In genomic region chr20:3545401-3545925, GRCh38 we compare ENCODE assay signal across 27 cellular contexts.
"Had no signal": no experiment of that assay in that cellular context is flagged by ENCODE, and none has a peak within 500 bp of the region (broad histone marks: within the 10 kb centered on the region; RNA-seq: fewer than 3 reads in every experiment).

No MANE protein-coding gene starts in this region.

- ATAC-seq: activated T-cell treated with anti-CD3 and anti-CD28 coated beads, Interleukin-2, amount 50 U/mL, for 72 hours; gastroesophageal sphincter; left cardiac atrium; naive thymus-derived CD4-positive, alpha-beta T cell; stimulated activated naive B cell treated with anti-CD40 and anti-IgM and Interleukin-4, amounts not matched to agents 10 μg/mL and 1 μg/mL and 100 μg/mL, for 72 hours; upper lobe of right lung had no signal

- H3K9me3 Mint-ChIP-seq: activated T-cell treated with anti-CD3 and anti-CD28 coated beads, Interleukin-2, amount 50 U/mL, for 72 hours; brain; naive thymus-derived CD4-positive, alpha-beta T cell; stimulated activated naive B cell treated with anti-CD40 and anti-IgM and Interleukin-4, amounts not matched to agents 10 μg/mL and 1 μg/mL and 100 μg/mL, for 72 hours; T-helper 1 cell treated with Interleukin-12 subunit alpha and Interleukin-12 subunit beta and Interleukin-4 antibody, amounts not matched to agents 30 μg/mL and 1 μg/mL, for 36 hours had no signal

- H3K4me3 Mint-ChIP-seq: activated naive CD8-positive, alpha-beta T cell; activated T-cell treated with anti-CD3 and anti-CD28 coated beads, Interleukin-2, amount 50 U/mL, for 72 hours; brain; naive thymus-derived CD4-positive, alpha-beta T cell; stimulated activated naive B cell treated with anti-CD40 and anti-IgM and Interleukin-4, amounts not matched to agents 10 μg/mL and 1 μg/mL and 100 μg/mL, for 72 hours; T-helper 1 cell treated with Interleukin-12 subunit alpha and Interleukin-12 subunit beta and Interleukin-4 antibody, amounts not matched to agents 30 μg/mL and 1 μg/mL, for 36 hours had no signal

- DNase-seq: activated CD4-positive, alpha-beta T cell treated with anti-CD3 and anti-CD28 coated beads for 4 hours; activated CD4-positive, alpha-beta T cell treated with anti-CD3 and anti-CD28 coated beads, Interleukin-2, amount 50 U/mL, for 4 hours; activated naive CD4-positive, alpha-beta T cell; activated T-cell treated with anti-CD3 and anti-CD28 coated beads for 4 hours; activated T-cell treated with anti-CD3 and anti-CD28 coated beads, Interleukin-2, amount 50 U/mL, for 72 hours; anterior cingulate cortex; caudate nucleus; islet precursor cell; left cardiac atrium; midbrain; naive thymus-derived CD4-positive, alpha-beta T cell; nucleus accumbens; stimulated activated CD4-positive, alpha-beta T cell treated with anti-CD3 and anti-CD28 coated beads, Interleukin-15, amount 100 ng/mL, for 24 hours; stimulated activated CD4-positive, alpha-beta T cell treated with anti-CD3 and anti-CD28 coated beads, Interleukin-2, amount 100 ng/mL, for 24 hours; stimulated activated naive B cell treated with anti-CD40 and anti-IgM and Interleukin-4, amounts not matched to agents 10 μg/mL and 1 μg/mL and 100 μg/mL, for 72 hours; stomach; T-helper 9 cell; tibial artery; upper lobe of right lung had no signal

- H3K4me1 ChIP-seq: gastroesophageal sphincter, parathyroid adenoma, right atrium auricular region, tibial artery, upper lobe of right lung had no signal

- H3K27me3 ChIP-seq: gastroesophageal sphincter, hepatocyte, right atrium auricular region, stomach, tibial artery, upper lobe of right lung had no signal

- H3K27me3 Mint-ChIP-seq: activated naive CD8-positive, alpha-beta T cell; brain; naive thymus-derived CD4-positive, alpha-beta T cell; stimulated activated naive B cell treated with anti-CD40 and anti-IgM and Interleukin-4, amounts not matched to agents 10 μg/mL and 1 μg/mL and 100 μg/mL, for 72 hours had no signal

- H3K27ac Mint-ChIP-seq: activated naive CD8-positive, alpha-beta T cell; activated T-cell treated with anti-CD3 and anti-CD28 coated beads, Interleukin-2, amount 50 U/mL, for 72 hours; naive thymus-derived CD4-positive, alpha-beta T cell; stimulated activated naive B cell treated with anti-CD40 and anti-IgM and Interleukin-4, amounts not matched to agents 10 μg/mL and 1 μg/mL and 100 μg/mL, for 72 hours; T-helper 1 cell treated with Interleukin-12 subunit alpha and Interleukin-12 subunit beta and Interleukin-4 antibody, amounts not matched to agents 30 μg/mL and 1 μg/mL, for 36 hours had no signal

- H3K4me1 Mint-ChIP-seq: brain; stimulated activated naive B cell treated with anti-CD40 and anti-IgM and Interleukin-4, amounts not matched to agents 10 μg/mL and 1 μg/mL and 100 μg/mL, for 72 hours had no signal

- H3K9me3 ChIP-seq: gastroesophageal sphincter, right atrium auricular region, stomach, tibial artery, upper lobe of right lung had no signal

- H3K27ac ChIP-seq: gastroesophageal sphincter, hepatocyte, parathyroid adenoma, right atrium auricular region, stomach, tibial artery, upper lobe of right lung, VCaP had no signal

- H3K4me3 ChIP-seq: gastroesophageal sphincter, hepatocyte, right atrium auricular region, stomach, tibial artery, upper lobe of right lung had no signal
